7 cellular contexts compared by ENCODE assay signal in genomic region chr1:49541096-49541752, GRCh38.
"Had no signal": no experiment of that assay in that cellular context is flagged by ENCODE, and none has a peak within 500 bp of the region (broad histone marks: within the 10 kb centered on the region; RNA-seq: fewer than 3 reads in every experiment).

No MANE protein-coding gene starts in this region.

- H3K27ac Mint-ChIP-seq: IgD-negative memory B cell had no signal

- FAIRE-seq: HepG2, HTR-8/SVneo, K562 had no signal

- H3K4me3 ChIP-seq: K562 had no signal

- H3K27ac ChIP-seq: HL-60 had no signal

- H3K4me1 Mint-ChIP-seq: IgD-negative memory B cell had no signal

- DNase-seq: IMR-90, KBM-7 had no signal

- H3K4me3 Mint-ChIP-seq: IgD-negative memory B cell had no signal

- H3K27me3 Mint-ChIP-seq: IgD-negative memory B cell had no signal
